ENCODE assay signal across 2 cellular contexts in genomic region chr7:128783143-128783799, GRCh38.
TF ChIP-seq lines count a peak whose summit lies in the region.

No MANE protein-coding gene starts in this region.

TF ChIP-seq in IMR-90, 13 proteins besides CTCF, POLR2A, EP300 and RAD21 (continued from another document):
- TF ChIP-seq USF2 (IDR thresholded peaks at IDR 0.05; ENCODE audit: low read depth, low read length) (no peak; the same call in 1 of the 2 replicates), FOS (IDR thresholded peaks at IDR 0.05; ENCODE audit: low read depth, low read length) (peak; percentile 94), CHD1 (IDR thresholded peaks at IDR 0.05; ENCODE audit: low read depth, low read length) (no peak), RFX5 (IDR thresholded peaks at IDR 0.05; ENCODE audit: low read depth, low read length) (no peak), ELK1 (IDR thresholded peaks at IDR 0.05; ENCODE audit: borderline replicate concordance, low read depth, low read length) (no peak)
TF ChIP-seq in IMR-90: peak in this region for 3.

TF ChIP-seq in liver, 16 proteins besides CTCF, POLR2A, EP300 and RAD21:
- TF ChIP-seq, protein P1, sequence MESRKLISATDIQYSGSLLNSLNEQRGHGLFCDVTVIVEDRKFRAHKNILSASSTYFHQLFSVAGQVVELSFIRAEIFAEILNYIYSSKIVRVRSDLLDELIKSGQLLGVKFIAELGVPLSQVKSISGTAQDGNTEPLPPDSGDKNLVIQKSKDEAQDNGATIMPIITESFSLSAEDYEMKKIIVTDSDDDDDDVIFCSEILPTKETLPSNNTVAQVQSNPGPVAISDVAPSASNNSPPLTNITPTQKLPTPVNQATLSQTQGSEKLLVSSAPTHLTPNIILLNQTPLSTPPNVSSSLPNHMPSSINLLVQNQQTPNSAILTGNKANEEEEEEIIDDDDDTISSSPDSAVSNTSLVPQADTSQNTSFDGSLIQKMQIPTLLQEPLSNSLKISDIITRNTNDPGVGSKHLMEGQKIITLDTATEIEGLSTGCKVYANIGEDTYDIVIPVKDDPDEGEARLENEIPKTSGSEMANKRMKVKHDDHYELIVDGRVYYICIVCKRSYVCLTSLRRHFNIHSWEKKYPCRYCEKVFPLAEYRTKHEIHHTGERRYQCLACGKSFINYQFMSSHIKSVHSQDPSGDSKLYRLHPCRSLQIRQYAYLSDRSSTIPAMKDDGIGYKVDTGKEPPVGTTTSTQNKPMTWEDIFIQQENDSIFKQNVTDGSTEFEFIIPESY (IDR thresholded peaks at IDR 0.05) = no peak
- peak; percentile 76 to 77 for TF ChIP-seq RXRA (IDR thresholded peaks at IDR 0.05)
- TF ChIP-seq, protein P2, sequence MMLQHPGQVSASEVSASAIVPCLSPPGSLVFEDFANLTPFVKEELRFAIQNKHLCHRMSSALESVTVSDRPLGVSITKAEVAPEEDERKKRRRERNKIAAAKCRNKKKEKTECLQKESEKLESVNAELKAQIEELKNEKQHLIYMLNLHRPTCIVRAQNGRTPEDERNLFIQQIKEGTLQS (IDR thresholded peaks at IDR 0.05) = peak; percentile 91
- TF ChIP-seq JUND (IDR thresholded peaks at IDR 0.05) = no peak
- TF ChIP-seq GABPA (IDR thresholded peaks at IDR 0.05 in 1 of 2, conservative IDR thresholded peaks at IDR 0.05 in 1 of 2) = no peak
TF ChIP-seq in liver: peak in this region for 2.
